32 cellular contexts compared by ENCODE assay signal in the genomic region with DNA sequence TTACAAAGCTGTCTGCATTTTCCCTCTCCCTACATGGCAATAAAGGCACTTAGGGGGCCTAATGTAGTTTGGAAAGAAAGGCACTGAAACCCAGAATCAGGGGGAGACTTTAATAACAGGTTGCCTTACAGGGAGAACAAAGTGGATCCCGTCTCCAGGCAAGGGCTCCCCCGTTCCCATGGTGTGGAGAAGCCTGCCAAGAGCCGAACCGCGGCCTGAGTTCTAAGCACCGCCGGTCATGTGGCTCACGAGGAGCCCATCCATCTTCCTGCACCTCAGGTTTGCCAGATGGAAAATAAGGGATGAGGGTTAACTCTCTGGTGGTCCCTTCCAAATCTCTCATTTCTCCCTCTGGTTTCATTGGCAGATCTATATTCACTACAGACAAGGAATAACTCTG.
"Had no signal": no experiment of that assay in that cellular context is flagged by ENCODE, and none has a peak within 500 bp of the region (broad histone marks: within the 10 kb centered on the region; RNA-seq: fewer than 3 reads in every experiment).

No MANE protein-coding gene starts in this region.

- H3K4me3 ChIP-seq: Peyer's patch had no signal

- H3K27ac Mint-ChIP-seq: activated CD4-positive, alpha-beta memory T cell treated with anti-CD3 and anti-CD28 coated beads, Interleukin-2, amount 10 ng/mL, durations not matched to agents 7 days and 5 days; activated CD8-positive, alpha-beta memory T cell treated with anti-CD3 and anti-CD28 coated beads, Interleukin-2, amount 10 ng/mL, durations not matched to agents 7 days and 5 days; activated naive CD4-positive, alpha-beta T cell treated with anti-CD3 and anti-CD28 coated beads, Interleukin-2, amount 10 ng/mL, durations not matched to agents 7 days and 5 days; activated naive CD8-positive, alpha-beta T cell; activated naive CD8-positive, alpha-beta T cell treated with anti-CD3 and anti-CD28 coated beads, Interleukin-2, amount 50 U/mL, for 24 hours had no signal

- DNase-seq: activated CD4-positive, alpha-beta memory T cell treated with anti-CD3 and anti-CD28 coated beads, Interleukin-2, amount 10 ng/mL, durations not matched to agents 7 days and 5 days; activated CD4-positive, alpha-beta T cell treated with anti-CD3 and anti-CD28 coated beads for 1 hour; activated CD4-positive, alpha-beta T cell treated with anti-CD3 and anti-CD28 coated beads for 48 hours; activated CD4-positive, CD25-positive, alpha-beta regulatory T cell; activated CD8-positive, alpha-beta memory T cell treated with anti-CD3 and anti-CD28 coated beads for 24 hours; activated CD8-positive, alpha-beta memory T cell treated with anti-CD3 and anti-CD28 coated beads, Interleukin-2, amount 10 ng/mL, durations not matched to agents 7 days and 5 days; activated CD8-positive, alpha-beta memory T cell treated with anti-CD3 and anti-CD28 coated beads, Interleukin-2, amount 50 U/mL, for 48 hours; activated effector memory CD4-positive, alpha-beta T cell treated with Interleukin-2 at 50 U/mL for 16 hours; activated naive CD4-positive, alpha-beta T cell treated with anti-CD3 and anti-CD28 coated beads, Interleukin-2, amount 10 ng/mL, durations not matched to agents 7 days and 5 days; activated naive CD8-positive, alpha-beta T cell treated with anti-CD3 and anti-CD28 coated beads, Interleukin-2, amount 50 U/mL, for 24 hours; activated T-cell treated with anti-CD3 and anti-CD28 coated beads, Interleukin-2, amount 50 U/mL, for 48 hours; aorta; brain microvascular endothelial cell; central memory CD4-positive, alpha-beta T cell; NCI-H1092 treated with DMSO at 0.1 percent for 48 hours; NCI-H146; NCI-H187; NCI-H2029 treated with DMSO at 0.1 percent for 48 hours; NCI-H2107; NCI-H226; NCI-H446 treated with DMSO at 0.1 percent for 48 hours; NK-92 treated with Interleukin-12 subunit alpha and Interleukin-12 subunit beta, amount 100 ng/mL, for 24 hours; PC-3; Peyer's patch; RPMI8226; SIG-M5; SW 1271; T-helper 1 cell; T-helper 2 cell; T-helper 9 cell; WERI-Rb-1 had no signal

- H3K9me3 ChIP-seq: Peyer's patch had no signal

- H3K4me1 Mint-ChIP-seq: activated CD4-positive, alpha-beta memory T cell treated with anti-CD3 and anti-CD28 coated beads, Interleukin-2, amount 10 ng/mL, durations not matched to agents 7 days and 5 days; activated CD8-positive, alpha-beta memory T cell treated with anti-CD3 and anti-CD28 coated beads, Interleukin-2, amount 10 ng/mL, durations not matched to agents 7 days and 5 days; activated naive CD4-positive, alpha-beta T cell treated with anti-CD3 and anti-CD28 coated beads, Interleukin-2, amount 10 ng/mL, durations not matched to agents 7 days and 5 days; activated naive CD8-positive, alpha-beta T cell treated with anti-CD3 and anti-CD28 coated beads, Interleukin-2, amount 50 U/mL, for 24 hours had no signal

- H3K4me1 ChIP-seq: Peyer's patch had no signal

- ATAC-seq: activated CD8-positive, alpha-beta memory T cell treated with anti-CD3 and anti-CD28 coated beads, Interleukin-2, amount 10 ng/mL, durations not matched to agents 7 days and 5 days; activated naive CD8-positive, alpha-beta T cell treated with anti-CD3 and anti-CD28 coated beads, Interleukin-2, amount 50 U/mL, for 24 hours; PC-3 had no signal

- H3K27ac ChIP-seq: brain microvascular endothelial cell, Peyer's patch, WERI-Rb-1 had no signal

- H3K9me3 Mint-ChIP-seq: activated CD4-positive, alpha-beta memory T cell treated with anti-CD3 and anti-CD28 coated beads, Interleukin-2, amount 10 ng/mL, durations not matched to agents 7 days and 5 days; activated naive CD4-positive, alpha-beta T cell treated with anti-CD3 and anti-CD28 coated beads, Interleukin-2, amount 10 ng/mL, durations not matched to agents 7 days and 5 days; activated naive CD8-positive, alpha-beta T cell treated with anti-CD3 and anti-CD28 coated beads, Interleukin-2, amount 50 U/mL, for 24 hours had no signal

- H3K36me3 Mint-ChIP-seq: activated CD8-positive, alpha-beta memory T cell treated with anti-CD3 and anti-CD28 coated beads, Interleukin-2, amount 10 ng/mL, durations not matched to agents 7 days and 5 days; activated naive CD4-positive, alpha-beta T cell treated with anti-CD3 and anti-CD28 coated beads, Interleukin-2, amount 10 ng/mL, durations not matched to agents 7 days and 5 days; activated naive CD8-positive, alpha-beta T cell had no signal

- H3K4me3 Mint-ChIP-seq: activated CD4-positive, alpha-beta memory T cell treated with anti-CD3 and anti-CD28 coated beads, Interleukin-2, amount 10 ng/mL, durations not matched to agents 7 days and 5 days; activated CD8-positive, alpha-beta memory T cell treated with anti-CD3 and anti-CD28 coated beads, Interleukin-2, amount 10 ng/mL, durations not matched to agents 7 days and 5 days; activated naive CD4-positive, alpha-beta T cell treated with anti-CD3 and anti-CD28 coated beads, Interleukin-2, amount 10 ng/mL, durations not matched to agents 7 days and 5 days; activated naive CD8-positive, alpha-beta T cell; activated naive CD8-positive, alpha-beta T cell treated with anti-CD3 and anti-CD28 coated beads, Interleukin-2, amount 50 U/mL, for 24 hours had no signal

- H3K27me3 ChIP-seq: brain microvascular endothelial cell, Peyer's patch had no signal

- H3K36me3 ChIP-seq: brain microvascular endothelial cell, Peyer's patch, WERI-Rb-1 had no signal
